In the genomic region with DNA sequence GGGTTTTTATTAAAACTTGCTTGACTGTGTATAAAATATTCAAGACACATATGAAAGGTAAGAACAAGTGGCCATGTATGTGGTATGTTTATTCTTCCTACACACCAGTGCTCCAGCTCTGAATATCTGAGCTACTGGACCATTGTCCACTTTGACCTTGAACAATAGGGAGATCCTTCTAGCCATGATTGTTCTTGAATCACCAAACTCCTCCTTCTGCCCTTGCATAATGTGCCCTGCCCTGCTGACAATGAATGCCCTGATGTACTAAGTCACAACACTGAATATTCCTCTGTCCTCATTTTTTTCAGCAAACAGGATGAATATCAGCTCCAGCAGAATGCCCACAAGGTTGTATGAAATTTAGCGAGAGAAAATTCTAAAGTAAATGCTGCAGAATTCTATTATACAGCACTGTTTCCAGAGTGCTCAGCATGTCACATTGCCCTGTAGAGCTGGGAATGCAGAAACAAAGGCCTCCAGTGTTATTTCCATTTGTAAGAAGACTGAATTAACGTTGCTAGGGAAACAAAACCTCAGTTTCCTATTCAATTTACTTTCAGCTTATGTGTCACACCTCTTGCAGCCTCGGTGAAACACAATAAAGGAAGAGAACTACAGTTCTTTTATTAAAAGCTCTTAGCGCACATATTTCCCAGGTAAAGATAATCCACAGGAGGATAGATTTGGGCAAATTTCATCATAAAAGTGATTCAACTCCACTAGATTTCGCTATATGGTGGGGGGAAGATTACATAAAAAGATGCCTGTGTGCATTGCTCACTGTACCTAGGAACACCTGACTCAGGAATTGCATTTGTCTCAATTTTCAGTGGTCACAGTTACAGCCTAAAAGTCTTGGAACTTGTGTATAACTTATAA, we compare ENCODE assay signal across 1 cellular context.
TF ChIP-seq lines count a peak whose summit lies in the region.

No MANE protein-coding gene starts in this region.

TF ChIP-seq in H1, 55 proteins besides CTCF, POLR2A, EP300 and RAD21 (continued from another document):
- TF ChIP-seq, protein P1, sequence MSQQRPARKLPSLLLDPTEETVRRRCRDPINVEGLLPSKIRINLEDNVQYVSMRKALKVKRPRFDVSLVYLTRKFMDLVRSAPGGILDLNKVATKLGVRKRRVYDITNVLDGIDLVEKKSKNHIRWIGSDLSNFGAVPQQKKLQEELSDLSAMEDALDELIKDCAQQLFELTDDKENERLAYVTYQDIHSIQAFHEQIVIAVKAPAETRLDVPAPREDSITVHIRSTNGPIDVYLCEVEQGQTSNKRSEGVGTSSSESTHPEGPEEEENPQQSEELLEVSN (IDR thresholded peaks at IDR 0.05) = no peak
TF ChIP-seq in H1: peak in this region for 4.
